In the genomic region with DNA sequence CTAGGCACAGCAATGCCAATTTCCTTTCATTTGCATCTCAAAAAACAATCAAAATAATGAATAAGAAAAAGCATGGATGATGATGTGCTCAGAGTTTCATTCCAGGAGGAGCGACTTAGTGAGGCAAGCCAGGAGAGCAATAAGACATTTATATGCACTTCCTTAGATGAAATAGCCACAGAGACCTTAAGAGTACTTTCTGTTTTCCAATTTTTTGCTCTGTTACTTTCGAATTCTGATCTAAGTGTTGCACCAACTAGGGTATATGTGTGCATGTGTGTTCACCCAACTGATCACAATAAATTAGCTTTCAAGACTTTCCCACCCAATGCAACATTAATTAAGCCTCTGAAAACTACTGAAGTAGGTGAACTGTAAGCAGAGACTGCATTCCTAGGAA, we compare ENCODE assay signal across 9 cellular contexts. TPM values are rescaled to one million over a fixed set of nuclear protein-coding genes. Genes with fewer than 3 reads are reported as not detected.
DNase-seq lines count a peak whose midpoint lies in the region; ATAC-seq and TF ChIP-seq lines count a peak whose summit lies in the region.
"Had no signal": no experiment of that assay in that cellular context is flagged by ENCODE, and none has a peak within 500 bp of the region (broad histone marks: within the 10 kb centered on the region; RNA-seq: fewer than 3 reads in every experiment).

No MANE protein-coding gene starts in this region.

- H3K4me1 ChIP-seq in gastrocnemius medialis = no peaks in the 10 kb centered on the region

- CTCF ChIA-PET in BJ (lab: Yijun Ruan, JAX) = interaction anchor here (0.6 kb wide), 1 partner anchor 55 kb away, joined by 3 read pairs; no protein-coding TSS in a partner anchor

- no peak for TF ChIP-seq POLR2A in gastrocnemius medialis (IDR thresholded peaks at IDR 0.05)

- H3K9me3 ChIP-seq in gastrocnemius medialis = no peaks in the 10 kb centered on the region

- no peak overlapping the region for H3K27ac ChIP-seq in gastrocnemius medialis

- in situ Hi-C loops in gastrocnemius medialis (cut with MboI; ENCODE audit: low sequenced_read_pairs in 4 of 4) = no loop called here

- H3K4me3 ChIP-seq in BJ (ENCODE audit: low read depth, low read length) = peak overlapping the region; percentile 60
- peak overlapping the region in 2 of 4 donors; percentile 45 to 59 for H3K4me3 ChIP-seq in gastrocnemius medialis
- H3K4me3 ChIP-seq: GM12878 had no signal

- no peaks in the 10 kb centered on the region for H3K36me3 Mint-ChIP-seq in endothelial cell (ENCODE audit: low read depth, unreplicated experiment)
- peaks cover 7% of the 10 kb centered on the region for H3K36me3 Mint-ChIP-seq in nephron progenitor cell (ENCODE audit: low read depth)

- intact Hi-C loops in gastrocnemius medialis (cut with DNase I; ENCODE audit: low total_unique reads) = no loop called here

- ATAC-seq in GM18867 (IDR thresholded peaks at IDR 0.05; ENCODE audit: unreplicated experiment) (no peak), gastrocnemius medialis (no peak)
- ATAC-seq: GM12878 had no signal

- H3K36me3 ChIP-seq in BJ (ENCODE audit: control insufficient read depth, insufficient read depth, low read length) = no peaks in the 10 kb centered on the region
- H3K36me3 ChIP-seq in gastrocnemius medialis = no peaks in the 10 kb centered on the region

- H3K27me3 Mint-ChIP-seq in endothelial cell (ENCODE audit: unreplicated experiment) (peaks cover 3% of the 10 kb centered on the region), nephron progenitor cell (ENCODE audit: low read depth, poor library complexity) (peaks cover 5% of the 10 kb centered on the region)

- no peak for TF ChIP-seq CTCF in BJ (IDR thresholded peaks at IDR 0.05; ENCODE audit: insufficient read depth, low read depth, low read length)
- TF ChIP-seq CTCF in endothelial cell (IDR thresholded peaks at IDR 0.05; ENCODE audit: unreplicated experiment) = no peak
- TF ChIP-seq CTCF in nephron progenitor cell (IDR thresholded peaks at IDR 0.05) = no peak
- TF ChIP-seq CTCF in gastrocnemius medialis (IDR thresholded peaks at IDR 0.05 in 4 of 5, conservative IDR thresholded peaks at IDR 0.05 in 1 of 5) = no peak

- H3K4me1 Mint-ChIP-seq in endothelial cell (ENCODE audit: unreplicated experiment) (peaks cover 4% of the 10 kb centered on the region), nephron progenitor cell (peaks cover 15% of the 10 kb centered on the region)

- H3K27ac Mint-ChIP-seq in endothelial cell (ENCODE audit: unreplicated experiment) (no peak overlapping the region), nephron progenitor cell (no peak overlapping the region)

- H3K27me3 ChIP-seq in BJ (ENCODE audit: control insufficient read depth, insufficient read depth, low read length) (no peaks in the 10 kb centered on the region), gastrocnemius medialis (no peaks in the 10 kb centered on the region)

- DNase-seq in BJ (ENCODE audit: low read depth) = no peak
- peak; percentile 56 for DNase-seq in OCI-M1 (lab: John Stamatoyannopoulos, UW)
- DNase-seq in endothelial cell (ENCODE audit: low spot score) = no peak
- no peak for DNase-seq in nephron progenitor cell
- no peak for DNase-seq in 8988T
- DNase-seq in stimulated activated naive CD4-positive, alpha-beta T cell treated with Interleukin-2 at 50 U/mL for 16 hours (lab: John Stamatoyannopoulos, UW) = no peak
- DNase-seq in gastrocnemius medialis = no peak

- POLR2A ChIA-PET in BJ (lab: Charles Lee) = interaction anchor here (0.5 kb wide), 1 partner anchor 467 kb away, joined by 5 read pairs; no protein-coding TSS in a partner anchor

- no peaks in the 10 kb centered on the region for H3K9me3 Mint-ChIP-seq in endothelial cell (ENCODE audit: unreplicated experiment)
- H3K9me3 Mint-ChIP-seq in nephron progenitor cell = peaks cover 16% of the 10 kb centered on the region

- H3K4me3 Mint-ChIP-seq in endothelial cell (ENCODE audit: unreplicated experiment) = peak overlapping the region; percentile 77
- H3K4me3 Mint-ChIP-seq in nephron progenitor cell = peak overlapping the region; percentile 82

RNA-seq across cellular contexts. Expression of a gene that starts 0.7 kb away (rescaled TPM):
- polyA plus RNA-seq in BJ (2011; rRNA removed) = 0.25 and 0.33 TPM in 2 replicates
- polyA minus RNA-seq in BJ (2011; rRNA and poly(A)+ RNA removed) = 0.57 and 0.62 TPM in 2 replicates
- total RNA-seq in endothelial cell (ENCODE audit: unreplicated experiment) (0.41 TPM), gastrocnemius medialis (under 1 TPM in 3 of 4 donors, not detected in 1; 0.02 to 0.20 (median 0.05) TPM)
- polyA plus RNA-seq: GM12878 had no signal
